Comparison of ENCODE assay signal across 12 cellular contexts in the genomic region with DNA sequence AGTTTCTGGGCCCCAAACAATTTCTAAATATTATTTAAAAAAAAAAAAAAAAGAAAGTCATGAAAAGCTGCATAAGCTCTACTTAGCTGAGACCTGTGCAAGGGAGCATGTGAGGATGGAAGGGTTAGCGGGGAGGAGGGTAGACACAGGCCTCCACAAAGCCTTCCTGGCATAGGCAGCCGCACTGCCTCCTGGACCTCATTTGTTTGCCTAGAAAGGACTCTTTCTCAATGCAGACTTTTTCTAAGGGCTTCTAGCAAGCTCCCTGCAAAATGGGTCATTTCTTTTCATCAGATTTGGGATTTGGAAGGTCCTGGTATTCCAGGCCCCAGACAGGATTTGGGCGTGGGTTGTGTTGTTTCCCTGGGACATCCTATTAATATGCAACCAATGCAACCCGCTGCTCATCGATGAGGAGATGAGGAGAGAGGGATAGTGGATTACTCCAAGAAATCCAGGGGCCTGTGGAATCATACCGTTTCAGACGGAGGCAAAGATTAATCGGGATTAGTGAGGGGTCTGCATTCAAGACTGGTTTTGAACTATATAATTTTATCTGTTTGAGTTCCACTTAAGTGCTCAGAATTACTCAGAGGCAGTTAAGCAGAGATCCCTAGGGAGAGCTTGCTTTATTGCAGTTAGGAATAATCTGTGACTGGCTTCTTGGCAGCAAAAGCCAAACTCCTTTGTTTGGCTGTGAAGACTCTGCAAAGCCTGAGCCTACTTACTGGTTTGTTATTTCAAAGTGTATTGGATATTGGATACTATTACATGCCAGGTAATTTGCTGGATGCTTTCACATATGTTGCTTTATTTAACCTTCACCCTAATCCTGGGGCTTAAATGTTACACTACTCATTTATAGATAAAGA.
DNase-seq lines count a peak whose midpoint lies in the region; TF ChIP-seq lines count a peak whose summit lies in the region.
"Had no signal": no experiment of that assay in that cellular context is flagged by ENCODE, and none has a peak within 500 bp of the region (broad histone marks: within the 10 kb centered on the region; RNA-seq: fewer than 3 reads in every experiment).

No MANE protein-coding gene starts in this region.

- no peaks in the 10 kb centered on the region for H3K79me2 ChIP-seq in osteoblast (ENCODE audit: insufficient read depth, low read length)

- H3K4me2 ChIP-seq in BLaER1 = peak overlapping the region; percentile 42
- H3K4me2 ChIP-seq in osteoblast (ENCODE audit: insufficient read depth, low read length) = peak overlapping the region; percentile 54

- H3K4me3 Mint-ChIP-seq in activated T-helper 1 cell treated with anti-CD3 and anti-CD28 coated beads, Interleukin-12 subunit alpha, Interleukin-12 subunit beta, Interleukin-2, Interleukin-4 antibody, amounts not matched to agents 30 ng/mL and 10 ng/mL and 1 ng/mL, durations not matched to agents 14 hours and 24 hours and 36 hours = no peak overlapping the region
- H3K4me3 Mint-ChIP-seq: IgD-negative memory B cell had no signal

- no peaks in the 10 kb centered on the region for H4K20me1 ChIP-seq in BLaER1
- no peaks in the 10 kb centered on the region for H4K20me1 ChIP-seq in osteoblast (ENCODE audit: insufficient read depth, low read length)

- H3K9me3 Mint-ChIP-seq in activated T-helper 1 cell treated with anti-CD3 and anti-CD28 coated beads, Interleukin-12 subunit alpha, Interleukin-12 subunit beta, Interleukin-2, Interleukin-4 antibody, amounts not matched to agents 30 ng/mL and 10 ng/mL and 1 ng/mL, durations not matched to agents 14 hours and 24 hours and 36 hours = no peaks in the 10 kb centered on the region

- DNase-seq in NCI-H1092 (lab: John Stamatoyannopoulos, UW) (peak; percentile 15), dermis blood vessel endothelial cell (peak; percentile 54), osteoblast (ENCODE audit: insufficient read length, low spot score, missing footprints) (peak; percentile 89), COLO668 (lab: John Stamatoyannopoulos, UW; ENCODE audit: unreplicated experiment) (no peak), SHP77 (lab: John Stamatoyannopoulos, UW) (no peak)
- DNase-seq in activated T-helper 1 cell treated with anti-CD3 and anti-CD28 coated beads, Interleukin-12 subunit alpha, Interleukin-12 subunit beta, Interleukin-2, Interleukin-4 antibody, amounts not matched to agents 30 ng/mL and 10 ng/mL and 1 ng/mL, durations not matched to agents 14 hours and 24 hours and 36 hours (ENCODE audit: low spot score) = no peak
- no peak for DNase-seq in activated CD4-positive, alpha-beta T cell treated with anti-CD3 and anti-CD28 coated beads, Interleukin-2, amount 50 U/mL, for 48 hours
- DNase-seq: DMS53; stimulated activated CD4-positive, alpha-beta T cell treated with anti-CD3 and anti-CD28 coated beads, Interleukin-4, amount 100 ng/mL, for 24 hours had no signal

- H3K27me3 Mint-ChIP-seq in activated T-helper 1 cell treated with anti-CD3 and anti-CD28 coated beads, Interleukin-12 subunit alpha, Interleukin-12 subunit beta, Interleukin-2, Interleukin-4 antibody, amounts not matched to agents 30 ng/mL and 10 ng/mL and 1 ng/mL, durations not matched to agents 14 hours and 24 hours and 36 hours (ENCODE audit: insufficient read depth) = peaks cover 3% of the 10 kb centered on the region

- no peak for TF ChIP-seq CTCF in osteoblast (IDR thresholded peaks at IDR 0.05; ENCODE audit: extremely low read depth, low read depth, low read length)

- peaks cover 20% of the 10 kb centered on the region for H3K4me1 ChIP-seq in BLaER1
- peaks cover 19% of the 10 kb centered on the region for H3K4me1 ChIP-seq in osteoblast (ENCODE audit: insufficient read depth, low read length)

- no peak overlapping the region for H2AFZ ChIP-seq in osteoblast (ENCODE audit: low read length)

- intact Hi-C loops in activated T-helper 1 cell treated with anti-CD3 and anti-CD28 coated beads, Interleukin-12 subunit alpha, Interleukin-12 subunit beta, Interleukin-2, Interleukin-4 antibody, amounts not matched to agents 30 ng/mL and 10 ng/mL and 1 ng/mL, durations not matched to agents 14 hours and 24 hours and 36 hours (cut with micrococcal nuclease) = no loop called here

- H3K36me3 Mint-ChIP-seq in activated T-helper 1 cell treated with anti-CD3 and anti-CD28 coated beads, Interleukin-12 subunit alpha, Interleukin-12 subunit beta, Interleukin-2, Interleukin-4 antibody, amounts not matched to agents 30 ng/mL and 10 ng/mL and 1 ng/mL, durations not matched to agents 14 hours and 24 hours and 36 hours (ENCODE audit: low read depth) = no peaks in the 10 kb centered on the region
- H3K36me3 Mint-ChIP-seq: IgD-negative memory B cell had no signal

- H3K36me3 ChIP-seq in BLaER1 (no peaks in the 10 kb centered on the region), osteoblast (ENCODE audit: insufficient read depth, low read length) (no peaks in the 10 kb centered on the region)

- H3K4me3 ChIP-seq in BLaER1 = no peak overlapping the region
- H3K4me3 ChIP-seq in osteoblast (ENCODE audit: insufficient read depth, low read length) = no peak overlapping the region
- H3K4me3 ChIP-seq: SK-N-MC had no signal

- no peaks in the 10 kb centered on the region for H3K4me1 Mint-ChIP-seq in activated T-helper 1 cell treated with anti-CD3 and anti-CD28 coated beads, Interleukin-12 subunit alpha, Interleukin-12 subunit beta, Interleukin-2, Interleukin-4 antibody, amounts not matched to agents 30 ng/mL and 10 ng/mL and 1 ng/mL, durations not matched to agents 14 hours and 24 hours and 36 hours (ENCODE audit: low read depth)
- H3K4me1 Mint-ChIP-seq: IgD-negative memory B cell had no signal

- H3K9me3 ChIP-seq in BLaER1 (peaks cover 38% of the 10 kb centered on the region), osteoblast (ENCODE audit: low read depth, low read length) (no peaks in the 10 kb centered on the region)

- H3K27ac ChIP-seq in BLaER1 (no peak overlapping the region), osteoblast (ENCODE audit: low read depth, low read length) (no peak overlapping the region)
- H3K27ac ChIP-seq: SK-N-MC had no signal

- H3K27ac Mint-ChIP-seq in activated T-helper 1 cell treated with anti-CD3 and anti-CD28 coated beads, Interleukin-12 subunit alpha, Interleukin-12 subunit beta, Interleukin-2, Interleukin-4 antibody, amounts not matched to agents 30 ng/mL and 10 ng/mL and 1 ng/mL, durations not matched to agents 14 hours and 24 hours and 36 hours = no peak overlapping the region
- H3K27ac Mint-ChIP-seq: IgD-negative memory B cell had no signal

- no peak overlapping the region for H3K9ac ChIP-seq in BLaER1

- no peaks in the 10 kb centered on the region for H3K27me3 ChIP-seq in BLaER1
- no peaks in the 10 kb centered on the region for H3K27me3 ChIP-seq in osteoblast (ENCODE audit: insufficient read depth, low read length)

Comparison
In these comparisons a context has a peak if more than half of its experiments do, and no peak if none do; other contexts are left out.
1. DNase-seq: peak in NCI-H1092 (single experiment), dermis blood vessel endothelial cell (single experiment) and osteoblast (single experiment); none in activated T-helper 1 cell treated with anti-CD3 and anti-CD28 coated beads, Interleukin-12 subunit alpha, Interleukin-12 subunit beta, Interleukin-2, Interleukin-4 antibody, amounts not matched to agents 30 ng/mL and 10 ng/mL and 1 ng/mL, durations not matched to agents 14 hours and 24 hours and 36 hours (single experiment), COLO668 (single experiment), SHP77 (0 of 2) and activated CD4-positive, alpha-beta T cell treated with anti-CD3 and anti-CD28 coated beads, Interleukin-2, amount 50 U/mL, for 48 hours (0 of 2).